Comparison of ENCODE assay signal across 30 cellular contexts in the genomic region with DNA sequence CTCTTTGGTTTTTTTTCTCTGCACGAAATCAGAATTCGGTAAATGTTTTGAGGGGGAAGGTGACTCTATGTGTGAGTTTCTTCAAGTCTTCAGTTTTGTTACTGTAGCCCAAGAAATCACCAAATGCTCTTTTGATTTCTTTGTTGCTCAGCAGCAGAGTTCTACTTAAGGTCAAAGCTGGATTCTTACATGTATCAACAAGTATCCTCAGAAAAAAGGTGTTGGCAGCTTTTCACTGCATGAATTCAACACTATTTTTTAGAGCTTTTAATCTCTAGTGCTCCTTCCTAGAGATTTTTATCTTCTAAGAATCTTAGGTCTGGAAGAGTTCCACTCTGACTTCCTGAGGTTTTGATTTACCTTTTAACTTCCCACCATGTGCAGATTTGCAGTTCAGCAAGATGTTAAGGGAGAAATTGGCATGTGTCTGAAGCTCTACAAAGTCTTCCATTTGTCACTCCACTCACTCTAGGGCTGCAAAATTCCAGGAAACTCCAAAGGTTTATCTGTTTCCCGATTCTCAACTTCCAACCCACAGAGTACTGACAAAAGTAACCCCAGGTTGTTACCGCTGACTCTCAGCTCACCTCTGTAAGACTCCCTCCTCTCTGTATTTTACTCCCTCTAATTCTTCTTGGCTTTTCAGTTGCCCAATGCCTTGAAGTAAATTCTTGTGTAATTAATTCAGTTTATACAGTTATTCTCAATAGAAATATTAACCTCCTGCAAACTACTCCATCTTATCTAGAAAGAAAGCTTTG. TPM values are rescaled to one million over a fixed set of nuclear protein-coding genes. Genes with fewer than 3 reads are reported as not detected.
A peak's percentile ranks its signal among the peaks of the same experiment; 100 is the strongest.
DNase-seq lines count a peak whose midpoint lies in the region; ATAC-seq and TF ChIP-seq lines count a peak whose summit lies in the region.
"Had no signal": no experiment of that assay in that cellular context is flagged by ENCODE, and none has a peak within 500 bp of the region (broad histone marks: within the 10 kb centered on the region; RNA-seq: fewer than 3 reads in every experiment).

No MANE protein-coding gene starts in this region.

- no peak overlapping the region for H2BK120ac ChIP-seq in H9 (ENCODE audit: low read depth, low read length, poor library complexity, severe bottlenecking)

- H3K79me1 ChIP-seq in H9 (ENCODE audit: insufficient read depth, low read depth, low read length, poor library complexity, severe bottlenecking): no peaks in the 10 kb centered on the region

- H2BK5ac ChIP-seq in H9 (ENCODE audit: insufficient read length, low read length): no peak overlapping the region

- H3K79me2 ChIP-seq in H9 (ENCODE audit: insufficient read depth, low read length): no peaks in the 10 kb centered on the region
- H3K79me2 ChIP-seq in PC-3 (ENCODE audit: low read length): no peaks in the 10 kb centered on the region

- H3K23me2 ChIP-seq in H9 (ENCODE audit: insufficient read length, low read depth, low read length, poor library complexity, severe bottlenecking): no peaks in the 10 kb centered on the region

- peak overlapping the region; percentile 3 for H2BK20ac ChIP-seq in H9 (ENCODE audit: low read depth, low read length, poor library complexity, severe bottlenecking)

- H3K36me3 Mint-ChIP-seq in H9 (ENCODE audit: insufficient read depth in 1 of 3, low read depth in 3 of 3) (peaks cover 14 to 33% (median 15%) of the 10 kb centered on the region in 3 experiments), neural crest cell (ENCODE audit: low read depth) (peaks cover 16% of the 10 kb centered on the region)

- no peak overlapping the region for H3K14ac ChIP-seq in H9 (ENCODE audit: insufficient read depth, low read length)

- H3K27ac Mint-ChIP-seq in H9 (peak overlapping the region in 2 of 3 experiments; percentile 41 to 45; a peak in 4 of 7 replicates), neural crest cell (ENCODE audit: unreplicated experiment) (peak overlapping the region; percentile 10)
- H3K27ac Mint-ChIP-seq: activated B cell treated with CpG ODN at 0.5 μM for 24 hours; activated naive CD8-positive, alpha-beta T cell treated with anti-CD3 and anti-CD28 coated beads, Interleukin-2, amount 10 ng/mL, durations not matched to agents 7 days and 5 days; activated T-helper 2 cell treated with anti-CD3 and anti-CD28 coated beads, Interferon-gamma antibody, Interleukin-2, Interleukin-4, amounts not matched to agents 10 μg/mL and 5 μg/mL and 100 μg/mL, durations not matched to agents 14 hours and 24 hours and 36 hours had no signal

- TF ChIP-seq CTCF in H9 (conservative IDR thresholded peaks at IDR 0.05) (no peak), RWPE1 (conservative IDR thresholded peaks at IDR 0.05; ENCODE audit: low read depth) (no peak), neural crest cell (conservative IDR thresholded peaks at IDR 0.05) (no peak), right lobe of liver (IDR thresholded peaks at IDR 0.05) (no peak), PC-3 (conservative IDR thresholded peaks at IDR 0.05; ENCODE audit: low read depth, low read length) (no peak)

- H3K4ac ChIP-seq in H9 (ENCODE audit: low read depth, low read length): no peak overlapping the region

- H3K18ac ChIP-seq in H9 (ENCODE audit: insufficient read length, low read depth, low read length): no peak overlapping the region

- H2AFZ ChIP-seq in H9 (ENCODE audit: low read length) (no peak overlapping the region), PC-3 (ENCODE audit: low read length) (no peak overlapping the region)
- H2AFZ ChIP-seq: GM23248 had no signal

- DNase-seq in H9 (no peak), RWPE1 (ENCODE audit: low spot score) (peak; percentile 18), neural crest cell (ENCODE audit: low read depth, low spot score) (no peak), right lobe of liver (no peak), PC-3 (no peak)
- DNase-seq: ACHN; activated B cell treated with CpG ODN at 0.5 μM for 24 hours; activated CD4-positive, alpha-beta T cell treated with anti-CD3 and anti-CD28 coated beads, Interleukin-2, amount 50 U/mL, for 48 hours; activated naive CD8-positive, alpha-beta T cell treated with anti-CD3 and anti-CD28 coated beads, Interleukin-2, amount 10 ng/mL, durations not matched to agents 7 days and 5 days; cerebellar nuclear complex; erythroblast; foreskin melanocyte; GM23248; NCI-H1092 treated with DMSO at 0.1 percent for 48 hours; NCI-H2029; NCI-H2227 treated with DMSO at 0.1 percent for 48 hours; OCI-M1; Right ventricle myocardium superior; stimulated activated CD4-positive, alpha-beta T cell treated with anti-CD3 and anti-CD28 coated beads, Interleukin-4, amount 100 ng/mL, for 24 hours; stimulated activated naive CD4-positive, alpha-beta T cell; uterus had no signal

- H3K27me3 ChIP-seq in H9 (ENCODE audit: insufficient read depth, low read length) (no peaks in the 10 kb centered on the region), right lobe of liver (no peaks in the 10 kb centered on the region), PC-3 (ENCODE audit: low read length) (peaks cover 68% of the 10 kb centered on the region)
- H3K27me3 ChIP-seq: uterus had no signal

- H3K27me3 Mint-ChIP-seq in H9 (ENCODE audit: low read depth) (no peaks in the 10 kb centered on the region), neural crest cell (ENCODE audit: low read depth) (no peaks in the 10 kb centered on the region)
- H3K27me3 Mint-ChIP-seq: activated B cell treated with CpG ODN at 0.5 μM for 24 hours had no signal

- H2BK12ac ChIP-seq in H9 (ENCODE audit: insufficient read length, low read depth, low read length): no peak overlapping the region

- no peaks in the 10 kb centered on the region for H4K20me1 ChIP-seq in H9 (ENCODE audit: control insufficient read depth, insufficient read depth, insufficient read length)
- no peaks in the 10 kb centered on the region for H4K20me1 ChIP-seq in PC-3 (ENCODE audit: low read length)

- no peak overlapping the region for H3K27ac ChIP-seq in H9 (ENCODE audit: insufficient read length, low read depth, low read length)
- no peak overlapping the region for H3K27ac ChIP-seq in RWPE1
- H3K27ac ChIP-seq in right lobe of liver: no peak overlapping the region
- no peak overlapping the region for H3K27ac ChIP-seq in PC-3 (ENCODE audit: low read length)
- H3K27ac ChIP-seq: GM23248, uterus had no signal

- no peak overlapping the region for H3K23ac ChIP-seq in H9 (ENCODE audit: insufficient read length, low read depth, low read length)

- ATAC-seq in esophagus mucosa (peak; percentile 57), GM18868 (IDR thresholded peaks at IDR 0.05; ENCODE audit: unreplicated experiment) (no peak), right lobe of liver (no peak), GM21381 (IDR thresholded peaks at IDR 0.05; ENCODE audit: unreplicated experiment) (no peak), PC-3 (no peak)

- no peaks in the 10 kb centered on the region for H3K9me2 ChIP-seq in PC-3 (replicated peaks; ENCODE audit: low read length)

- peaks cover 4% of the 10 kb centered on the region for H3K9me3 ChIP-seq in H9 (ENCODE audit: control insufficient read depth, low read depth, low read length)
- no peaks in the 10 kb centered on the region for H3K9me3 ChIP-seq in right lobe of liver
- H3K9me3 ChIP-seq in PC-3 (ENCODE audit: low read length): no peaks in the 10 kb centered on the region
- H3K9me3 ChIP-seq: uterus had no signal

- no TSS peak for BruUV-seq in PC-3 (replicated peaks; lab: Mats Ljungman, UMichigan)

- no peak overlapping the region for H3K4me2 ChIP-seq in H9 (ENCODE audit: insufficient read depth, insufficient read length, low read length)
- no peak overlapping the region for H3K4me2 ChIP-seq in PC-3 (ENCODE audit: low read length)

- H3K4me3 ChIP-seq in right lobe of liver (no peak overlapping the region), PC-3 (ENCODE audit: low read length) (no peak overlapping the region)
- H3K4me3 ChIP-seq: GM23248, uterus had no signal

- POLR2A ChIA-PET in RWPE1 (lab: Yijun Ruan, JAX; ENCODE audit: low non-redundant PET) (no interaction called here), PC-3 (lab: Charles Lee; ENCODE audit: unreplicated experiment) (interaction anchor here (0.6 kb wide), 2 partner anchors 22 to 87 kb away, joined by 3 to 8 read pairs; no protein-coding TSS in a partner anchor)

- no peak overlapping the region for H3K56ac ChIP-seq in H9 (ENCODE audit: insufficient read length, low read depth, low read length)

- H3F3A ChIP-seq in PC-3 (ENCODE audit: low read length, unreplicated experiment): no peaks in the 10 kb centered on the region

- peaks cover 37 to 39% of the 10 kb centered on the region in 2 experiments for H3K4me1 Mint-ChIP-seq in H9
- H3K4me1 Mint-ChIP-seq in neural crest cell: peaks cover 36% of the 10 kb centered on the region

- no peak overlapping the region for H3K9ac ChIP-seq in H9 (ENCODE audit: extremely low read depth, insufficient read length, low read length)
- H3K9ac ChIP-seq in PC-3 (ENCODE audit: low read length): no peak overlapping the region
- H3K9ac ChIP-seq: GM23248 had no signal

- H3K36me3 ChIP-seq in right lobe of liver (no peaks in the 10 kb centered on the region), PC-3 (ENCODE audit: low read depth, low read length) (no peaks in the 10 kb centered on the region)
- H3K36me3 ChIP-seq: uterus had no signal

- no peak overlapping the region for H3K4me3 Mint-ChIP-seq in H9
- H3K4me3 Mint-ChIP-seq in neural crest cell: no peak overlapping the region
- H3K4me3 Mint-ChIP-seq: activated B cell treated with CpG ODN at 0.5 μM for 24 hours; activated naive CD8-positive, alpha-beta T cell treated with anti-CD3 and anti-CD28 coated beads, Interleukin-2, amount 10 ng/mL, durations not matched to agents 7 days and 5 days had no signal

- intact Hi-C loops in right lobe of liver (cut with DNase I) (no loop called here), PC-3 (cut with micrococcal nuclease) (no loop called here)

- H3T11ph ChIP-seq in H9 (ENCODE audit: low read length): no peak overlapping the region

- CTCF ChIA-PET in RWPE1 (lab: Yijun Ruan, JAX): interaction anchor here (0.6 to 1.1 kb wide), 4 partner anchors 58 to 238 kb away, joined by 3 to 4 read pairs (median 3); no protein-coding TSS in a partner anchor
- CTCF ChIA-PET in PC-3 (lab: Charles Lee): no interaction called here

- no peak overlapping the region for H4K5ac ChIP-seq in H9 (ENCODE audit: insufficient read length, low read depth, low read length)

- H4K91ac ChIP-seq in H9 (ENCODE audit: insufficient read length, low read depth, low read length): no peak overlapping the region

- no CpG with 5 or more reads among the region's 4 CpGs for WGBS in H9 (ENCODE audit: extremely low coverage, insufficient read length, low lambda C conversion rate)
- 43% methylated on average over 4 of the region's 4 CpGs for WGBS in right lobe of liver (ENCODE audit: insufficient coverage, low coverage, low lambda C conversion rate, missing lambda C conversion rate)

- H4K8ac ChIP-seq in H9 (replicated peaks; ENCODE audit: insufficient read length, low read depth, low read length): no peak overlapping the region

- no peak for TF ChIP-seq POLR2A in right lobe of liver (IDR thresholded peaks at IDR 0.05)

- H3K4me1 ChIP-seq in H9 (ENCODE audit: insufficient read depth, low read length): peaks cover 5% of the 10 kb centered on the region
- H3K4me1 ChIP-seq in right lobe of liver: no peaks in the 10 kb centered on the region
- no peaks in the 10 kb centered on the region for H3K4me1 ChIP-seq in PC-3 (ENCODE audit: insufficient read depth, low read length)
- H3K4me1 ChIP-seq: uterus had no signal

- H2BK15ac ChIP-seq in H9 (ENCODE audit: low read depth, low read length): no peak overlapping the region

- peaks cover 19 to 26% of the 10 kb centered on the region in 2 experiments for H3K9me3 Mint-ChIP-seq in H9
- H3K9me3 Mint-ChIP-seq in neural crest cell: peaks cover 2% of the 10 kb centered on the region
- H3K9me3 Mint-ChIP-seq: activated B cell treated with CpG ODN at 0.5 μM for 24 hours had no signal

- H2AK5ac ChIP-seq in H9 (ENCODE audit: insufficient read length, low read length): no peak overlapping the region

RNA-seq across cellular contexts. Expression of a gene that starts 13.3 kb away (rescaled TPM):
- total RNA-seq in H9 (2021): 51.6 and 56.0 TPM in 2 replicates
- 1.1 TPM for total RNA-seq in esophagus mucosa
- total RNA-seq in neural crest cell: 66.7 and 67.0 TPM in 2 replicates
- total RNA-seq in right lobe of liver: under 1 TPM in 2 of 6 experiments, not detected in 4; 0.25 to 0.40 TPM
- not detected in 2 replicates for total RNA-seq in PC-3 (2014; rRNA removed)
- total RNA-seq: G401, GM23248 had no signal

RNA-seq across cellular contexts. Expression of a gene that starts 25.7 kb away (rescaled TPM):
- total RNA-seq in H9 (2021) (0.15 and 0.50 TPM in 2 replicates), esophagus mucosa (not detected), neural crest cell (0.42 and 0.55 TPM in 2 replicates), right lobe of liver (not detected), PC-3 (2014; rRNA removed) (not detected in 2 replicates)
- total RNA-seq: activated naive CD8-positive, alpha-beta T cell treated with anti-CD3 and anti-CD28 coated beads, Interleukin-2, amount 10 ng/mL, durations not matched to agents 7 days and 5 days; activated T-helper 2 cell treated with anti-CD3 and anti-CD28 coated beads, Interferon-gamma antibody, Interleukin-2, Interleukin-4, amounts not matched to agents 10 μg/mL and 5 μg/mL and 100 μg/mL, durations not matched to agents 14 hours and 24 hours and 36 hours; astrocyte; G401; GM23248; LHCN-M2; myocyte; osteocyte had no signal

Comparison
In these comparisons a context has a peak if more than half of its experiments do, and no peak if none do; other contexts are left out.
1. RNA of a gene that starts 13.3 kb away (total RNA-seq): 66.7 to 67.0 TPM in neural crest cell and 51.6 to 56.0 TPM in H9; 1.1 TPM in esophagus mucosa (single experiment), 0.25 to 0.40 TPM in right lobe of liver and not detected in PC-3; every median in the first group is over 10 times any median in the second.